9 cellular contexts compared by ENCODE assay signal in genomic region chr18:3652380-3653262, GRCh38.
DNase-seq lines count a peak whose midpoint lies in the region; ATAC-seq and TF ChIP-seq lines count a peak whose summit lies in the region.
"Had no signal": no experiment of that assay in that cellular context is flagged by ENCODE, and none has a peak within 500 bp of the region (broad histone marks: within the 10 kb centered on the region; RNA-seq: fewer than 3 reads in every experiment).

No MANE protein-coding gene starts in this region.

- peaks cover 4 to 8% of the 10 kb centered on the region in 2 donors for H3K4me1 ChIP-seq in lung (ENCODE audit: control insufficient read depth in 2 of 2, insufficient read depth in 2 of 2, low read length in 2 of 2)

- peak overlapping the region in 1 of 2 donors; percentile 88 for H3K27ac ChIP-seq in lung (ENCODE audit: low read depth in 1 of 2, low read length in 1 of 2)
- H3K27ac ChIP-seq: BLaER1 had no signal

- H3K27ac Mint-ChIP-seq in MCF 10A (ENCODE audit: low read depth, unreplicated experiment) = peak overlapping the region; percentile 91

- no peaks in the 10 kb centered on the region for H3K36me3 Mint-ChIP-seq in MCF 10A (ENCODE audit: insufficient read depth, unreplicated experiment)

- H3K27me3 Mint-ChIP-seq in MCF 10A (ENCODE audit: insufficient read depth, unreplicated experiment) = no peaks in the 10 kb centered on the region

- peak; percentile 13 for TF ChIP-seq CTCF in MCF 10A (IDR thresholded peaks at IDR 0.05; ENCODE audit: unreplicated experiment)
- no peak for TF ChIP-seq CTCF in lung (IDR thresholded peaks at IDR 0.05; ENCODE audit: control extremely low read depth, extremely low read depth)

- CTCF ChIA-PET in MCF 10A (lab: Yijun Ruan, JAX) = interaction anchor here (0.5 to 3.0 kb wide), 13 partner anchors 10 to 1653 kb away, joined by 3 to 43 read pairs (median 6); no protein-coding TSS in a partner anchor

- no peak overlapping the region for H3K4me3 ChIP-seq in lung
- H3K4me3 ChIP-seq: BLaER1 had no signal

- ATAC-seq in SK-N-SH treated with all-trans-retinoic acid at 6 μM for 48 hours (peak; percentile 96), lung (ENCODE audit: insufficient read depth, low FRiP score) (peak; percentile 71), HG02852 (IDR thresholded peaks at IDR 0.05; ENCODE audit: unreplicated experiment) (no peak)

- no peaks in the 10 kb centered on the region for H3K36me3 ChIP-seq in lung (ENCODE audit: control insufficient read depth in 2 of 2, insufficient read depth in 2 of 2, low read length in 2 of 2)
- H3K36me3 ChIP-seq: BLaER1 had no signal

- H3K4me3 Mint-ChIP-seq in MCF 10A (ENCODE audit: unreplicated experiment) = peak overlapping the region; percentile 4

- intact Hi-C loops in MCF 10A (cut with micrococcal nuclease) = loop anchor here (1.0 to 2.0 kb wide), 3 partner anchors 28 to 58 kb away; no protein-coding TSS in a partner anchor

- no peaks in the 10 kb centered on the region for H3K27me3 ChIP-seq in lung (ENCODE audit: control insufficient read depth, insufficient read depth)
- H3K27me3 ChIP-seq: BLaER1 had no signal

- H3K9me3 ChIP-seq in lung (ENCODE audit: control insufficient read depth in 2 of 2, insufficient read depth in 1 of 2, low read length in 1 of 2) = no peaks in the 10 kb centered on the region
- H3K9me3 ChIP-seq: BLaER1 had no signal

- POLR2A ChIA-PET in MCF 10A (lab: Yijun Ruan, JAX) = interaction anchor here (0.6 to 6.1 kb wide), 25 partner anchors 10 to 667 kb away, joined by 3 to 171 read pairs (median 6); partner anchors contain the start of gene TGIF1

- 67 to 70% methylated on average over 13 of the region's 13 CpGs for WGBS in lung, 2 donors

- H3K4me1 Mint-ChIP-seq in MCF 10A (ENCODE audit: insufficient read depth, unreplicated experiment) = peaks cover 41% of the 10 kb centered on the region

- BruUV-seq in MCF 10A (replicated peaks; lab: Mats Ljungman, UMichigan) = TSS peak; percentile 97

- DNase-seq in NCI-H345 (lab: John Stamatoyannopoulos, UW) (peak; percentile 57), NCI-H345 treated with DMSO at 0.1 percent for 48 hours (lab: John Stamatoyannopoulos, UW; ENCODE audit: unreplicated experiment) (no peak), MCF 10A (ENCODE audit: unreplicated experiment) (peak; percentile 99), lung (ENCODE audit: low spot score) (no peak), NCI-H1417 treated with DMSO at 0.1 percent for 48 hours (lab: John Stamatoyannopoulos, UW) (no peak)
- peak; percentile 44 to 75 for DNase-seq in stimulated activated CD8-positive, alpha-beta memory T cell treated with anti-CD3 and anti-CD28 coated beads, Interleukin-7, amount 100 ng/mL, for 48 hours (ENCODE audit: extremely low read depth in 1 of 2, low read depth in 1 of 2)

- H3K9me3 Mint-ChIP-seq in MCF 10A (ENCODE audit: unreplicated experiment) = no peaks in the 10 kb centered on the region

TF ChIP-seq in SK-N-SH treated with all-trans-retinoic acid at 6 μM for 48 hours, 23 proteins besides CTCF, POLR2A, EP300 and RAD21:
- TF ChIP-seq ZFP3 (CRISPR knock-in tag; IDR thresholded peaks at IDR 0.05) (peak; percentile 67; the same call in 1 of the 2 replicates), CSRNP3 (CRISPR knock-in tag; IDR thresholded peaks at IDR 0.05) (no peak), ZC3H10 (CRISPR knock-in tag; IDR thresholded peaks at IDR 0.05) (0 out of 2 replicates have a peak, but pooled peaks have one; percentile 32), CSDC2 (CRISPR knock-in tag; IDR thresholded peaks at IDR 0.05) (peak; percentile 89; the same call in 1 of the 2 replicates), ESRRG (CRISPR knock-in tag; IDR thresholded peaks at IDR 0.05) (no peak), BACH2 (CRISPR knock-in tag; IDR thresholded peaks at IDR 0.05; ENCODE audit: borderline replicate concordance) (no peak), ISL1 (CRISPR knock-in tag; IDR thresholded peaks at IDR 0.05) (0 out of 2 replicates have a peak, but pooled peaks have one; percentile 8), ZFP30 (CRISPR knock-in tag; IDR thresholded peaks at IDR 0.05) (no peak), SNAI2 (CRISPR knock-in tag; IDR thresholded peaks at IDR 0.05) (0 out of 2 replicates have a peak, but pooled peaks have one; percentile 82), ZNF8 (CRISPR knock-in tag; IDR thresholded peaks at IDR 0.05) (no peak), RARB (CRISPR knock-in tag; IDR thresholded peaks at IDR 0.05) (no peak), PPARA (CRISPR knock-in tag; IDR thresholded peaks at IDR 0.05; ENCODE audit: borderline replicate concordance) (no peak)
- TF ChIP-seq, protein P1, sequence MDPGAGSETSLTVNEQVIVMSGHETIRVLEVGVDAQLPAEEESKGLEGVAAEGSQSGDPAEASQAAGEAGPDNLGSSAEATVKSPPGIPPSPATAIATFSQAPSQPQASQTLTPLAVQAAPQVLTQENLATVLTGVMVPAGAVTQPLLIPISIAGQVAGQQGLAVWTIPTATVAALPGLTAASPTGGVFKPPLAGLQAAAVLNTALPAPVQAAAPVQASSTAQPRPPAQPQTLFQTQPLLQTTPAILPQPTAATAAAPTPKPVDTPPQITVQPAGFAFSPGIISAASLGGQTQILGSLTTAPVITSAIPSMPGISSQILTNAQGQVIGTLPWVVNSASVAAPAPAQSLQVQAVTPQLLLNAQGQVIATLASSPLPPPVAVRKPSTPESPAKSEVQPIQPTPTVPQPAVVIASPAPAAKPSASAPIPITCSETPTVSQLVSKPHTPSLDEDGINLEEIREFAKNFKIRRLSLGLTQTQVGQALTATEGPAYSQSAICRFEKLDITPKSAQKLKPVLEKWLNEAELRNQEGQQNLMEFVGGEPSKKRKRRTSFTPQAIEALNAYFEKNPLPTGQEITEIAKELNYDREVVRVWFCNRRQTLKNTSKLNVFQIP (CRISPR knock-in tag; IDR thresholded peaks at IDR 0.05; ENCODE audit: borderline replicate concordance, low read depth) = no peak
TF ChIP-seq in SK-N-SH treated with all-trans-retinoic acid at 6 μM for 48 hours: peak in this region for 5.

Comparison
In these comparisons a context has a peak if more than half of its experiments do, and no peak if none do; other contexts are left out.
1. DNase-seq: peak in NCI-H345 (single experiment), MCF 10A (single experiment) and stimulated activated CD8-positive, alpha-beta memory T cell treated with anti-CD3 and anti-CD28 coated beads, Interleukin-7, amount 100 ng/mL, for 48 hours (2 of 2); none in NCI-H345 treated with DMSO at 0.1 percent for 48 hours (single experiment), lung (single experiment) and NCI-H1417 treated with DMSO at 0.1 percent for 48 hours (single experiment).